ENCODE assay signal across 9 cellular contexts in genomic region chr1:27348861-27349783, GRCh38. TPM values are rescaled to one million over a fixed set of nuclear protein-coding genes. Genes with fewer than 3 reads are reported as not detected.
A peak's percentile ranks its signal among the peaks of the same experiment; 100 is the strongest.
DNase-seq lines count a peak whose midpoint lies in the region; ATAC-seq, FAIRE-seq and TF ChIP-seq lines count a peak whose summit lies in the region.
"Had no signal": no experiment of that assay in that cellular context is flagged by ENCODE, and none has a peak within 500 bp of the region (broad histone marks: within the 10 kb centered on the region; RNA-seq: fewer than 3 reads in every experiment).

No MANE protein-coding gene starts in this region.

- H3K9ac ChIP-seq in subcutaneous abdominal adipose tissue (ENCODE audit: low read length in 5 of 5): no peak overlapping the region

- H3K36me3 ChIP-seq in bronchial epithelial cell (ENCODE audit: control insufficient read depth, insufficient read depth, low read length) (peaks cover 33% of the 10 kb centered on the region), subcutaneous abdominal adipose tissue (ENCODE audit: control insufficient read depth in 5 of 5, insufficient read depth in 5 of 5, low read length in 5 of 5) (peaks cover 0 to 13% (median 12%) of the 10 kb centered on the region in 5 donors)

- H3K27me3 Mint-ChIP-seq in activated naive CD4-positive, alpha-beta T cell treated with anti-CD3 and anti-CD28 coated beads for 36 hours (ENCODE audit: low read depth): no peaks in the 10 kb centered on the region

- DNase-seq in activated naive CD4-positive, alpha-beta T cell treated with anti-CD3 and anti-CD28 coated beads for 36 hours: peak; percentile 30
- no peak for DNase-seq in activated naive CD4-positive, alpha-beta T cell treated with Interleukin-2 at 50 U/mL for 16 hours
- DNase-seq in NCI-H82 treated with DMSO at 0.1 percent for 48 hours (lab: John Stamatoyannopoulos, UW; ENCODE audit: unreplicated experiment) (peak; percentile 55), bronchial epithelial cell (ENCODE audit: low read depth) (peak; percentile 79), kidney glomerular epithelial cell (lab: John Stamatoyannopoulos, UW) (peak; percentile 12)

- H3K9me3 ChIP-seq in subcutaneous abdominal adipose tissue (ENCODE audit: control insufficient read depth in 5 of 5, low read length in 5 of 5): no peaks in the 10 kb centered on the region

- peaks cover 0 to 29% (median 25%) of the 10 kb centered on the region in 5 donors for H3K4me1 ChIP-seq in subcutaneous abdominal adipose tissue (ENCODE audit: control insufficient read depth in 5 of 5, insufficient read depth in 5 of 5, low read length in 5 of 5)

- H3K27ac Mint-ChIP-seq in activated naive CD4-positive, alpha-beta T cell treated with anti-CD3 and anti-CD28 coated beads for 36 hours: no peak overlapping the region

- H3K4me3 Mint-ChIP-seq in activated naive CD4-positive, alpha-beta T cell treated with anti-CD3 and anti-CD28 coated beads for 36 hours: peak overlapping the region; percentile 32

- H3K4me3 ChIP-seq in bronchial epithelial cell (ENCODE audit: low read depth, low read length) (peak overlapping the region; percentile 5), subcutaneous abdominal adipose tissue (ENCODE audit: low read depth in 1 of 5, low read length in 5 of 5) (peak overlapping the region in 3 of 5 donors; percentile 46 to 59 (median 59))

- intact Hi-C loops in activated naive CD4-positive, alpha-beta T cell treated with anti-CD3 and anti-CD28 coated beads for 36 hours (cut with micrococcal nuclease): loop anchor here (1.0 kb wide), 1 partner anchor 8 kb away; no protein-coding TSS in a partner anchor

- H3K27ac ChIP-seq in subcutaneous abdominal adipose tissue (ENCODE audit: low read depth, low read length): no peak overlapping the region

- H3K4me1 Mint-ChIP-seq in activated naive CD4-positive, alpha-beta T cell treated with anti-CD3 and anti-CD28 coated beads for 36 hours (ENCODE audit: low read depth): peaks cover 8% of the 10 kb centered on the region

- TF ChIP-seq CTCF in bronchial epithelial cell (IDR thresholded peaks at IDR 0.05; ENCODE audit: insufficient read depth, low read length, severe bottlenecking): no peak

- CTCF ChIA-PET in activated naive CD4-positive, alpha-beta T cell treated with anti-CD3 and anti-CD28 coated beads for 36 hours (lab: Charles Lee): interaction anchor here (0.7 to 1.1 kb wide), 2 partner anchors 8 to 68 kb away, joined by 3 to 4 read pairs; no protein-coding TSS in a partner anchor

- H3K9me3 Mint-ChIP-seq in activated naive CD4-positive, alpha-beta T cell treated with anti-CD3 and anti-CD28 coated beads for 36 hours: no peaks in the 10 kb centered on the region

- FAIRE-seq in bronchial epithelial cell (lab: Jason Lieb, UNC): no peak

- H3K36me3 Mint-ChIP-seq in activated naive CD4-positive, alpha-beta T cell treated with anti-CD3 and anti-CD28 coated beads for 36 hours (ENCODE audit: low read depth): no peaks in the 10 kb centered on the region

- no peak for ATAC-seq in GM21619 (IDR thresholded peaks at IDR 0.05; ENCODE audit: unreplicated experiment)
- no peak for ATAC-seq in GM18858 (IDR thresholded peaks at IDR 0.05; ENCODE audit: unreplicated experiment)

- H3K27me3 ChIP-seq in bronchial epithelial cell (ENCODE audit: control insufficient read depth, insufficient read depth, low read length) (no peaks in the 10 kb centered on the region), subcutaneous abdominal adipose tissue (ENCODE audit: control insufficient read depth in 5 of 5, insufficient read depth in 4 of 5, low read length in 5 of 5) (peaks cover 11 to 34% (median 16%) of the 10 kb centered on the region in 5 donors)

RNA-seq across cellular contexts. Expression of gene SYTL1, which starts 7.3 kb away (rescaled TPM):
- total RNA-seq in activated naive CD4-positive, alpha-beta T cell treated with anti-CD3 and anti-CD28 coated beads for 36 hours: 10 to 100 TPM; 28.5 to 29.2 TPM
- 31.9 and 86.3 TPM in 2 replicates for total RNA-seq in bronchial epithelial cell

RNA-seq across cellular contexts. Expression of gene MAP3K6, which starts 17.6 kb away (rescaled TPM):
- total RNA-seq in activated naive CD4-positive, alpha-beta T cell treated with anti-CD3 and anti-CD28 coated beads for 36 hours: 1 to 10 TPM; 5.2 to 5.3 TPM
- total RNA-seq in bronchial epithelial cell: 12.1 and 17.2 TPM in 2 replicates

RNA-seq across cellular contexts. Expression of gene FCN3, which starts 25.5 kb away (rescaled TPM):
- total RNA-seq in activated naive CD4-positive, alpha-beta T cell treated with anti-CD3 and anti-CD28 coated beads for 36 hours: not detected
- 0.26 TPM in 2 replicates for total RNA-seq in bronchial epithelial cell

RNA-seq across cellular contexts. Expression of gene TMEM222, which starts 27.2 kb away (rescaled TPM):
- 10 to 100 TPM; 22.0 to 22.8 TPM for total RNA-seq in activated naive CD4-positive, alpha-beta T cell treated with anti-CD3 and anti-CD28 coated beads for 36 hours
- 16.5 and 17.1 TPM in 2 replicates for total RNA-seq in bronchial epithelial cell

RNA-seq across cellular contexts. Expression of gene CD164L2, which starts 34.0 kb away (rescaled TPM):
- not detected for total RNA-seq in activated naive CD4-positive, alpha-beta T cell treated with anti-CD3 and anti-CD28 coated beads for 36 hours
- total RNA-seq in bronchial epithelial cell: 1.1 and 2.9 TPM in 2 replicates
- total RNA-seq: subcutaneous adipose tissue had no signal
